1 cellular context compared by ENCODE assay signal in genomic region chr20:20784450-20784849, GRCh38.
DNase-seq lines count a peak whose midpoint lies in the region; ATAC-seq and TF ChIP-seq lines count a peak whose summit lies in the region.
"Not testable (repeated sequence)": the region's sequence is repeated elsewhere in the genome, so short reads cannot be mapped to it uniquely, and the experiment has no call there.

No MANE protein-coding gene starts in this region.

- H3K36me3 Mint-ChIP-seq in WTC11: not testable (repeated sequence)

- not testable (repeated sequence) for TF ChIP-seq CTCF in WTC11 (IDR thresholded peaks at IDR 0.05)

- not testable (repeated sequence) for ATAC-seq in WTC11

- H3K4me1 Mint-ChIP-seq in WTC11: not testable (repeated sequence)

- H3K27me3 Mint-ChIP-seq in WTC11 (ENCODE audit: low read depth): not testable (repeated sequence)

- POLR2A ChIA-PET in WTC11 (lab: Charles Lee): not testable (repeated sequence)

- DNase-seq in WTC11 (ENCODE audit: low spot score): not testable (repeated sequence)

- not testable (repeated sequence) for H3K4me3 Mint-ChIP-seq in WTC11

- H3K27ac Mint-ChIP-seq in WTC11: not testable (repeated sequence)

- CTCF ChIA-PET in WTC11 (lab: Charles Lee): interaction anchor here (1.1 kb wide), 1 partner anchor 42 kb away, joined by 3 read pairs; no protein-coding TSS in a partner anchor

- peaks cover 15% of the 10 kb centered on the region for H3K9me3 Mint-ChIP-seq in WTC11

TF ChIP-seq in WTC11, 78 proteins besides CTCF, POLR2A, EP300 and RAD21:
- TF ChIP-seq HMGA2 (CRISPR knock-in tag; IDR thresholded peaks at IDR 0.05): peak; percentile 95
